ENCODE assay signal across 8 cellular contexts in genomic region chr11:69642913-69643632, GRCh38. TPM values are rescaled to one million over a fixed set of nuclear protein-coding genes. Genes with fewer than 3 reads are reported as not detected.
DNase-seq lines count a peak whose midpoint lies in the region; ATAC-seq and TF ChIP-seq lines count a peak whose summit lies in the region.

No MANE protein-coding gene starts in this region.

- H3K27ac Mint-ChIP-seq in chondrocyte (ENCODE audit: unreplicated experiment): peak overlapping the region; percentile 59

- peak; percentile 96 for TF ChIP-seq CTCF in chondrocyte (IDR thresholded peaks at IDR 0.05)

- no peaks in the 10 kb centered on the region for H3K9me3 Mint-ChIP-seq in chondrocyte (ENCODE audit: low read depth)

- H3K4me3 Mint-ChIP-seq in chondrocyte (ENCODE audit: unreplicated experiment): peak overlapping the region; percentile 73

- H3K36me3 Mint-ChIP-seq in chondrocyte (ENCODE audit: low read depth): peaks cover 2% of the 10 kb centered on the region

- peaks cover 4% of the 10 kb centered on the region for H3K27me3 ChIP-seq in H7 (ENCODE audit: control insufficient read depth, insufficient read depth, low read length)

- peaks cover 30% of the 10 kb centered on the region for H3K4me1 Mint-ChIP-seq in chondrocyte (ENCODE audit: low read depth)

- peaks cover 14% of the 10 kb centered on the region for H3K36me3 ChIP-seq in H7 (replicated peaks; ENCODE audit: control insufficient read depth, insufficient read depth, low read length)

- ATAC-seq in GM18858 (IDR thresholded peaks at IDR 0.05; ENCODE audit: unreplicated experiment): no peak

- peak; percentile 89 for DNase-seq in D341Med (ENCODE audit: low spot score)
- peak; percentile 95 for DNase-seq in H7
- DNase-seq in NCI-H2196 treated with DMSO at 0.1 percent for 48 hours (lab: John Stamatoyannopoulos, UW; ENCODE audit: unreplicated experiment): peak; percentile 41
- DNase-seq in activated CD4-positive, alpha-beta T cell treated with anti-CD3 and anti-CD28 coated beads for 24 hours (ENCODE audit: low read depth in 2 of 2): peak; percentile 67 to 69
- DNase-seq in chondrocyte (ENCODE audit: low spot score): no peak
- DNase-seq in left kidney (ENCODE audit: low read depth, low spot score): peak; percentile 93
- DNase-seq in stimulated activated CD4-positive, alpha-beta T cell treated with anti-CD3 and anti-CD28 coated beads, Interleukin-1b, Interleukin-23, amount 100 ng/mL, for 24 hours (ENCODE audit: low read depth in 4 of 4, low spot score in 1 of 4): peak; percentile 57 to 70 (median 66)

- peak overlapping the region; percentile 99 for H3K4me3 ChIP-seq in H7 (ENCODE audit: insufficient read depth, low read depth, low read length)

- no peaks in the 10 kb centered on the region for H3K27me3 Mint-ChIP-seq in chondrocyte (ENCODE audit: low read depth)

RNA-seq across cellular contexts. Expression of gene CCND1, which starts 2.1 kb away (rescaled TPM):
- total RNA-seq in H7 (2014; rRNA removed; shearing (Covaris generic)): 220 and 292 TPM in 2 replicates
- total RNA-seq in chondrocyte: 129 to 300 TPM (median 130 TPM) in 3 replicates

RNA-seq across cellular contexts. Expression of gene LTO1, which starts 32.1 kb away (rescaled TPM):
- total RNA-seq in H7 (2014; rRNA removed; shearing (Covaris generic)): 12.3 and 13.9 TPM in 2 replicates
- total RNA-seq in chondrocyte: 15.5 to 21.9 TPM (median 16.2 TPM) in 3 replicates
